In genomic region chr3:40660554-40660953, GRCh38 we compare ENCODE assay signal across 14 cellular contexts.
"Had no signal": no experiment of that assay in that cellular context is flagged by ENCODE, and none has a peak within 500 bp of the region (broad histone marks: within the 10 kb centered on the region; RNA-seq: fewer than 3 reads in every experiment).

No MANE protein-coding gene starts in this region.

- H3K4me1 Mint-ChIP-seq: activated naive CD8-positive, alpha-beta T cell treated with anti-CD3 and anti-CD28 coated beads for 36 hours; natural killer cell had no signal

- H3K36me3 ChIP-seq: cardiac muscle cell, esophagus squamous epithelium, heart right ventricle, ovary had no signal

- H3K27me3 Mint-ChIP-seq: activated B cell treated with CpG ODN at 0.5 μM for 24 hours; stimulated activated naive B cell treated with anti-CD40 and anti-IgM and Interleukin-4, amounts not matched to agents 10 μg/mL and 1 μg/mL and 100 μg/mL, for 72 hours had no signal

- H3K4me3 Mint-ChIP-seq: activated B cell treated with CpG ODN at 0.5 μM for 24 hours; activated CD4-positive, alpha-beta memory T cell treated with anti-CD3 and anti-CD28 coated beads for 36 hours; activated naive CD8-positive, alpha-beta T cell treated with anti-CD3 and anti-CD28 coated beads for 36 hours; effector memory CD8-positive, alpha-beta T cell; natural killer cell; stimulated activated naive B cell treated with anti-CD40 and anti-IgM and Interleukin-4, amounts not matched to agents 10 μg/mL and 1 μg/mL and 100 μg/mL, for 72 hours had no signal

- H3K4me3 ChIP-seq: cardiac muscle cell, esophagus squamous epithelium, heart right ventricle, ovary, psoas muscle had no signal

- H3K27ac Mint-ChIP-seq: activated B cell treated with CpG ODN at 0.5 μM for 24 hours; activated CD4-positive, alpha-beta memory T cell treated with anti-CD3 and anti-CD28 coated beads for 36 hours; activated naive CD8-positive, alpha-beta T cell treated with anti-CD3 and anti-CD28 coated beads for 36 hours; effector memory CD8-positive, alpha-beta T cell; natural killer cell; stimulated activated naive B cell treated with anti-CD40 and anti-IgM and Interleukin-4, amounts not matched to agents 10 μg/mL and 1 μg/mL and 100 μg/mL, for 72 hours had no signal

- H3K27ac ChIP-seq: cardiac muscle cell, esophagus squamous epithelium, heart right ventricle, ovary, psoas muscle had no signal

- H3K4me1 ChIP-seq: esophagus squamous epithelium, psoas muscle had no signal

- ATAC-seq: effector memory CD8-positive, alpha-beta T cell; natural killer cell; psoas muscle had no signal

- H3K9me3 Mint-ChIP-seq: activated CD4-positive, alpha-beta memory T cell treated with anti-CD3 and anti-CD28 coated beads for 36 hours; activated naive CD8-positive, alpha-beta T cell treated with anti-CD3 and anti-CD28 coated beads for 36 hours had no signal

- H3K36me3 Mint-ChIP-seq: activated CD4-positive, alpha-beta memory T cell treated with anti-CD3 and anti-CD28 coated beads for 36 hours; activated naive CD8-positive, alpha-beta T cell treated with anti-CD3 and anti-CD28 coated beads for 36 hours; natural killer cell had no signal

- H3K9me3 ChIP-seq: esophagus squamous epithelium, heart right ventricle, ovary, psoas muscle had no signal

- DNase-seq: activated B cell treated with CpG ODN at 0.5 μM for 24 hours; activated CD4-positive, alpha-beta memory T cell treated with anti-CD3 and anti-CD28 coated beads for 36 hours; activated CD4-positive, alpha-beta T cell treated with anti-CD3 and anti-CD28 coated beads for 4 hours; activated naive CD8-positive, alpha-beta T cell treated with anti-CD3 and anti-CD28 coated beads for 36 hours; activated T-cell treated with anti-CD3 and anti-CD28 coated beads for 4 hours; amniotic stem cell; effector memory CD8-positive, alpha-beta T cell; esophagus squamous epithelium; natural killer cell; ovary; psoas muscle; stimulated activated naive B cell treated with anti-CD40 and anti-IgM and Interleukin-4, amounts not matched to agents 10 μg/mL and 1 μg/mL and 100 μg/mL, for 72 hours had no signal

- H3K27me3 ChIP-seq: cardiac muscle cell, esophagus squamous epithelium, heart right ventricle, ovary had no signal
